ENCODE assay signal across 11 cellular contexts in the genomic region with DNA sequence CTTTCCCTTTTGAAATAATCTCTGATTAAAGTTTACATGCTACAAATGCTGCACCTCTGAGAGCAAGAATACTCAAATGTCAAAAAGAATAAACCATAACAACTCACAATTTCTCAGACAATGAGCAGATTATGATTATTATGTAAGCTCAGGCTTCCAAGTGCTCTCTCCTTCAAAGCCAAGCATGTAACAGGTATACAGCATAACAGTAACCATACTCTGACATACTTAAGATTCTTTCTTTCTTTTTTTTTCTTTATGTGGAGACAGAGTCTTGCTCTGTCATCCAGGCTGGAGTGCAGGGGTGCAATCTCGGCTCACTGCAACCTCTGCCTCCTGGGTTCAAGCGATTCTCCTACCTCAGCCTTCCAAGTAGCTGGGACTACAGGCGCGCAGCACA.
DNase-seq lines count a peak whose midpoint lies in the region; ATAC-seq and TF ChIP-seq lines count a peak whose summit lies in the region.
"Had no signal": no experiment of that assay in that cellular context is flagged by ENCODE, and none has a peak within 500 bp of the region (broad histone marks: within the 10 kb centered on the region; RNA-seq: fewer than 3 reads in every experiment).

No MANE protein-coding gene starts in this region.

- no peaks in the 10 kb centered on the region for H3K27me3 ChIP-seq in left lung
- H3K27me3 ChIP-seq: SJCRH30 had no signal

- H3K4me1 ChIP-seq in left lung, result peaks cover 15 to 22% of the 10 kb centered on the region in 2 donors

- no peak overlapping the region for H3K4me3 ChIP-seq in left lung
- H3K4me3 ChIP-seq: lung, SJCRH30 had no signal

- no peaks in the 10 kb centered on the region for H3K27me3 Mint-ChIP-seq in T-helper 1 cell treated with Interleukin-12 subunit alpha and Interleukin-12 subunit beta and Interleukin-4 antibody, amounts not matched to agents 30 μg/mL and 1 μg/mL, for 36 hours (ENCODE audit: low read depth)
- H3K27me3 Mint-ChIP-seq in activated T-helper 17 cell treated with anti-CD3 and anti-CD28 coated beads, Interleukin-2, amount 50 U/mL, for 72 hours, result no peaks in the 10 kb centered on the region
- no peaks in the 10 kb centered on the region for H3K27me3 Mint-ChIP-seq in stimulated activated memory B cell treated with anti-CD40 and anti-IgM and Interleukin-4, amounts not matched to agents 10 μg/mL and 1 μg/mL and 100 μg/mL, for 72 hours

- H3K4me3 Mint-ChIP-seq in T-helper 1 cell treated with Interleukin-12 subunit alpha and Interleukin-12 subunit beta and Interleukin-4 antibody, amounts not matched to agents 30 μg/mL and 1 μg/mL, for 36 hours, result peak overlapping the region; percentile 25
- no peak overlapping the region for H3K4me3 Mint-ChIP-seq in activated T-helper 17 cell treated with anti-CD3 and anti-CD28 coated beads, Interleukin-2, amount 50 U/mL, for 72 hours
- H3K4me3 Mint-ChIP-seq in stimulated activated memory B cell treated with anti-CD40 and anti-IgM and Interleukin-4, amounts not matched to agents 10 μg/mL and 1 μg/mL and 100 μg/mL, for 72 hours, result no peak overlapping the region

- no peak for ATAC-seq in activated T-helper 17 cell treated with anti-CD3 and anti-CD28 coated beads, Interleukin-2, amount 50 U/mL, for 72 hours (replicated peaks)
- peak; percentile 52 for ATAC-seq in left lung
- ATAC-seq in stimulated activated memory B cell treated with anti-CD40 and anti-IgM and Interleukin-4, amounts not matched to agents 10 μg/mL and 1 μg/mL and 100 μg/mL, for 72 hours, result no peak

- H3K4me1 Mint-ChIP-seq in T-helper 1 cell treated with Interleukin-12 subunit alpha and Interleukin-12 subunit beta and Interleukin-4 antibody, amounts not matched to agents 30 μg/mL and 1 μg/mL, for 36 hours (ENCODE audit: low read depth), result peaks cover 27% of the 10 kb centered on the region
- peaks cover 10% of the 10 kb centered on the region for H3K4me1 Mint-ChIP-seq in activated T-helper 17 cell treated with anti-CD3 and anti-CD28 coated beads, Interleukin-2, amount 50 U/mL, for 72 hours
- peaks cover 25% of the 10 kb centered on the region for H3K4me1 Mint-ChIP-seq in stimulated activated memory B cell treated with anti-CD40 and anti-IgM and Interleukin-4, amounts not matched to agents 10 μg/mL and 1 μg/mL and 100 μg/mL, for 72 hours

- peak overlapping the region; percentile 77 for H3K27ac Mint-ChIP-seq in T-helper 1 cell treated with Interleukin-12 subunit alpha and Interleukin-12 subunit beta and Interleukin-4 antibody, amounts not matched to agents 30 μg/mL and 1 μg/mL, for 36 hours
- peak overlapping the region; percentile 68 for H3K27ac Mint-ChIP-seq in activated T-helper 17 cell treated with anti-CD3 and anti-CD28 coated beads, Interleukin-2, amount 50 U/mL, for 72 hours
- peak overlapping the region; percentile 88 for H3K27ac Mint-ChIP-seq in stimulated activated memory B cell treated with anti-CD40 and anti-IgM and Interleukin-4, amounts not matched to agents 10 μg/mL and 1 μg/mL and 100 μg/mL, for 72 hours

- H3K36me3 ChIP-seq in left lung, result no peaks in the 10 kb centered on the region
- H3K36me3 ChIP-seq: SJCRH30 had no signal

- intact Hi-C loops in left lung (cut with DNase I), result no loop called here

- peaks cover 4% of the 10 kb centered on the region for H3K36me3 Mint-ChIP-seq in T-helper 1 cell treated with Interleukin-12 subunit alpha and Interleukin-12 subunit beta and Interleukin-4 antibody, amounts not matched to agents 30 μg/mL and 1 μg/mL, for 36 hours (ENCODE audit: low read depth)
- no peaks in the 10 kb centered on the region for H3K36me3 Mint-ChIP-seq in activated T-helper 17 cell treated with anti-CD3 and anti-CD28 coated beads, Interleukin-2, amount 50 U/mL, for 72 hours (ENCODE audit: low read depth)
- H3K36me3 Mint-ChIP-seq in stimulated activated memory B cell treated with anti-CD40 and anti-IgM and Interleukin-4, amounts not matched to agents 10 μg/mL and 1 μg/mL and 100 μg/mL, for 72 hours, result peaks cover 27% of the 10 kb centered on the region

- H3K9me3 ChIP-seq in left lung, result no peaks in the 10 kb centered on the region
- H3K9me3 ChIP-seq: SJCRH30 had no signal

- TF ChIP-seq CTCF in left lung (IDR thresholded peaks at IDR 0.05), result no peak

- DNase-seq in T-helper 1 cell (no peak), left lung (no peak), HK-2 (ENCODE audit: unreplicated experiment) (no peak), NCI-H187 (lab: John Stamatoyannopoulos, UW) (no peak), NCI-H82 treated with DMSO at 0.1 percent for 48 hours (lab: John Stamatoyannopoulos, UW; ENCODE audit: unreplicated experiment) (no peak)
- DNase-seq: NCI-H226, SJCRH30 had no signal

- H3K9me3 Mint-ChIP-seq in T-helper 1 cell treated with Interleukin-12 subunit alpha and Interleukin-12 subunit beta and Interleukin-4 antibody, amounts not matched to agents 30 μg/mL and 1 μg/mL, for 36 hours, result no peaks in the 10 kb centered on the region
- H3K9me3 Mint-ChIP-seq in activated T-helper 17 cell treated with anti-CD3 and anti-CD28 coated beads, Interleukin-2, amount 50 U/mL, for 72 hours, result no peaks in the 10 kb centered on the region
- no peaks in the 10 kb centered on the region for H3K9me3 Mint-ChIP-seq in stimulated activated memory B cell treated with anti-CD40 and anti-IgM and Interleukin-4, amounts not matched to agents 10 μg/mL and 1 μg/mL and 100 μg/mL, for 72 hours

- H3K27ac ChIP-seq in left lung, result peak overlapping the region; percentile 87 to 91
